Comparison of ENCODE assay signal across 28 cellular contexts in the genomic region with DNA sequence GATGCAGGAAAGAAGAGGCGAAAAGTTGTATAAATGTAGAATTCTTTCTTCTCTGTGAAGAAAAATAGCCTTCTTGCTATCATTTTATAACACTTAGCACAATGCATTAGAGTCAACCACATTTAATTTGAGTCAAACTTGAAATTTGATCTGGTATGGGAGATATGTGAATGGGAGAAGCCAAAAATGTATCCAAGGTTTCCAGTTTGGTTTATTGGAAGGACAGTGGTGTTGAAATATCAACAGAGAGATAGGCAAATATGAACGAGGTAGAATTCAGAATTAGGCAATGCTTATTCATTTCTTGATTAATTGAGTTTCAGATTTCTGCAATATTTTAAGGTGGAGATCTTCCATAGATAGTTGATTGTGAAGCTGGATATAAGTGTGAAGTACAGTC.
"Had no signal": no experiment of that assay in that cellular context is flagged by ENCODE, and none has a peak within 500 bp of the region (broad histone marks: within the 10 kb centered on the region; RNA-seq: fewer than 3 reads in every experiment).

No MANE protein-coding gene starts in this region.

- DNase-seq: activated CD4-positive, alpha-beta memory T cell treated with anti-CD3 and anti-CD28 coated beads for 36 hours; activated CD4-positive, alpha-beta T cell treated with anti-CD3 and anti-CD28 coated beads for 36 hours; activated CD4-positive, alpha-beta T cell treated with anti-CD3 and anti-CD28 coated beads, Interleukin-2, amount 10 ng/mL, durations not matched to agents 24 days and 14 days; activated CD4-positive, CD25-positive, alpha-beta regulatory T cell; activated CD4-positive, CD25-positive, alpha-beta regulatory T cell treated with anti-CD3 and anti-CD28 coated beads, Interleukin-2, amount 50 U/mL, for 72 hours; activated CD8-positive, alpha-beta memory T cell treated with anti-CD3 and anti-CD28 coated beads, Interleukin-2, amount 10 ng/mL, durations not matched to agents 7 days and 5 days; activated CD8-positive, alpha-beta memory T cell treated with anti-CD3 and anti-CD28 coated beads, Interleukin-2, amount 50 U/mL, for 4 hours; activated CD8-positive, alpha-beta T cell treated with anti-CD3 and anti-CD28 coated beads, Interleukin-2, amount 10 ng/mL, durations not matched to agents 7 days and 5 days; activated gamma-delta T cell; activated naive CD4-positive, alpha-beta T cell; activated naive CD4-positive, alpha-beta T cell treated with anti-CD3 and anti-CD28 coated beads, Interleukin-2, amount 10 ng/mL, durations not matched to agents 7 days and 5 days; activated naive CD8-positive, alpha-beta T cell treated with anti-CD3 and anti-CD28 coated beads, Interleukin-2, amount 10 ng/mL, durations not matched to agents 7 days and 5 days; activated T-cell treated with anti-CD3 and anti-CD28 coated beads, Interleukin-2, amount 50 U/mL, for 1 hour; activated T-cell treated with anti-CD3 and anti-CD28 coated beads, Interleukin-2, amount 50 U/mL, for 48 hours; amygdala; aorta; central memory CD4-positive, alpha-beta T cell; cerebellar nuclear complex; colonic mucosa; effector memory CD4-positive, alpha-beta T cell; endodermal cell; foreskin fibroblast; gastrocnemius medialis; glutamatergic neuron; heart left ventricle; T-helper 2 cell had no signal

- ATAC-seq: activated CD4-positive, alpha-beta T cell treated with anti-CD3 and anti-CD28 coated beads for 36 hours; activated CD8-positive, alpha-beta memory T cell treated with anti-CD3 and anti-CD28 coated beads, Interleukin-2, amount 10 ng/mL, durations not matched to agents 7 days and 5 days; activated CD8-positive, alpha-beta T cell treated with anti-CD3 and anti-CD28 coated beads, Interleukin-2, amount 10 ng/mL, durations not matched to agents 7 days and 5 days; activated naive CD4-positive, alpha-beta T cell treated with anti-CD3 and anti-CD28 coated beads, Interleukin-2, amount 50 U/mL, for 72 hours; esophagus mucosa; gastrocnemius medialis; heart left ventricle had no signal
